11 cellular contexts compared by ENCODE assay signal in the genomic region with DNA sequence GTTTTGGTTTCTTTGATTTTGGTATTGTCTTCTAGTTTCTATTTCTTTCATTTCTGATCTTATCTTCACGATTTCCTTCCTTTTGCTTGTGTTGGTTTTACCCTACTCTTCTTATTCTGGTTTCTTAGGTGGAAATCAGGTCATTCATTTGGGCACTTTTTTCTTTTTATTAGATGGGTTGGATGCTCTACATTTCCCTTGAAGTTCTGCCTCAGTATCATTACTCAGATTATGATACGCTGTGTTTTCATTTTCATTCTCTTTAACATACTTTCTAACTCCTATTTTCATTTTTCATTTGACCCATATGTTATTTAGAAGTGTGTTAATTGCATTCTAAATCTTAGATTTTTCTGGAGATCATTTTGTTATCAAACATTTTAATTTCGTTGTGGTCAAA.
"Had no signal": no experiment of that assay in that cellular context is flagged by ENCODE, and none has a peak within 500 bp of the region (broad histone marks: within the 10 kb centered on the region; RNA-seq: fewer than 3 reads in every experiment).

No MANE protein-coding gene starts in this region.

- H3K4me3 Mint-ChIP-seq: brain, mesothelial cell of epicardium had no signal

- H3K4me1 Mint-ChIP-seq: brain, mesothelial cell of epicardium had no signal

- H3K36me3 Mint-ChIP-seq: brain, mesothelial cell of epicardium had no signal

- H3K27ac Mint-ChIP-seq: brain, mesothelial cell of epicardium had no signal

- ATAC-seq: esophagus mucosa, lower lobe of right lung, pancreas had no signal

- DNase-seq: activated CD4-positive, CD25-positive, alpha-beta regulatory T cell treated with anti-CD3 and anti-CD28 coated beads, Interleukin-2, amount 50 U/mL, for 72 hours; amygdala; hypothalamus; lower lobe of right lung; stimulated activated CD4-positive, alpha-beta T cell treated with anti-CD3 and anti-CD28 coated beads, Interleukin-2, amount 100 ng/mL, for 48 hours; stimulated activated CD8-positive, alpha-beta memory T cell treated with anti-CD3 and anti-CD28 coated beads, Interleukin-4, amount 100 ng/mL, for 48 hours; thyroid gland had no signal
